Comparison of ENCODE assay signal across 13 cellular contexts in genomic region chr10:129258570-129258969, GRCh38.
A peak's percentile ranks its signal among the peaks of the same experiment; 100 is the strongest.
DNase-seq lines count a peak whose midpoint lies in the region; ATAC-seq and TF ChIP-seq lines count a peak whose summit lies in the region.
"Had no signal": no experiment of that assay in that cellular context is flagged by ENCODE, and none has a peak within 500 bp of the region (broad histone marks: within the 10 kb centered on the region; RNA-seq: fewer than 3 reads in every experiment).

No MANE protein-coding gene starts in this region.

- H3K36me3 ChIP-seq in esophagus (ENCODE audit: control insufficient read depth in 2 of 2, insufficient read depth in 2 of 2, low read length in 1 of 2) (no peaks in the 10 kb centered on the region), parathyroid adenoma (ENCODE audit: control insufficient read depth, insufficient read depth, low read length) (no peaks in the 10 kb centered on the region), uterus (no peaks in the 10 kb centered on the region)
- H3K36me3 ChIP-seq: BLaER1 treated with 17β-estradiol and CSF1 and Interleukin-3, amounts not matched to agents 10 nM and 100 nM had no signal

- ATAC-seq in GM21717 (IDR thresholded peaks at IDR 0.05; ENCODE audit: unreplicated experiment) = no peak

- H3K4me1 ChIP-seq in esophagus (ENCODE audit: control insufficient read depth in 2 of 2, insufficient read depth in 2 of 2, low read length in 1 of 2) (no peaks in the 10 kb centered on the region), parathyroid adenoma (no peaks in the 10 kb centered on the region), uterus (no peaks in the 10 kb centered on the region)
- H3K4me1 ChIP-seq: BLaER1 treated with 17β-estradiol and CSF1 and Interleukin-3, amounts not matched to agents 10 nM and 100 nM had no signal

- no peaks in the 10 kb centered on the region for H3K79me2 ChIP-seq in parathyroid adenoma

- no peaks in the 10 kb centered on the region for H3K27me3 ChIP-seq in esophagus (ENCODE audit: control insufficient read depth in 1 of 2, insufficient read depth in 2 of 2, low read length in 2 of 2)
- H3K27me3 ChIP-seq in parathyroid adenoma (ENCODE audit: control insufficient read depth, insufficient read depth, low read length) = no peaks in the 10 kb centered on the region
- H3K27me3 ChIP-seq in uterus = no peaks in the 10 kb centered on the region
- H3K27me3 ChIP-seq: BLaER1 treated with 17β-estradiol and CSF1 and Interleukin-3, amounts not matched to agents 10 nM and 100 nM had no signal

- H3K9ac ChIP-seq in parathyroid adenoma = no peak overlapping the region
- H3K9ac ChIP-seq: BLaER1 treated with 17β-estradiol and CSF1 and Interleukin-3, amounts not matched to agents 10 nM and 100 nM had no signal

- no peak for TF ChIP-seq POLR2A in uterus (IDR thresholded peaks at IDR 0.05)

- TF ChIP-seq CTCF in parathyroid adenoma (IDR thresholded peaks at IDR 0.05) (no peak), uterus (IDR thresholded peaks at IDR 0.05) (no peak)

- WGBS in esophagus, 2 donors = 60% methylated on average over 5 of the region's 5 CpGs

- H3K27ac ChIP-seq in esophagus (ENCODE audit: low read depth in 2 of 2, low read length in 1 of 2) (peak overlapping the region; percentile 18 to 34), parathyroid adenoma (peak overlapping the region; percentile 52), uterus (peak overlapping the region; percentile 30 to 62)
- H3K27ac ChIP-seq: BLaER1 treated with 17β-estradiol and CSF1 and Interleukin-3, amounts not matched to agents 10 nM and 100 nM had no signal

- no peak overlapping the region for H3K4me3 ChIP-seq in esophagus (ENCODE audit: low read depth in 1 of 2, low read length in 2 of 2)
- H3K4me3 ChIP-seq in parathyroid adenoma (ENCODE audit: low read depth, low read length) = no peak overlapping the region
- no peak overlapping the region for H3K4me3 ChIP-seq in uterus
- H3K4me3 ChIP-seq: BLaER1 treated with 17β-estradiol and CSF1 and Interleukin-3, amounts not matched to agents 10 nM and 100 nM had no signal

- no peak overlapping the region for H2AFZ ChIP-seq in parathyroid adenoma

- H3K9me3 ChIP-seq in esophagus (ENCODE audit: control insufficient read depth in 2 of 2, insufficient read depth in 1 of 2, low read depth in 1 of 2, low read length in 1 of 2) (peaks cover 0 to 4% of the 10 kb centered on the region in 2 donors), parathyroid adenoma (ENCODE audit: control insufficient read depth, low read length) (no peaks in the 10 kb centered on the region), uterus (no peaks in the 10 kb centered on the region)
- H3K9me3 ChIP-seq: BLaER1 treated with 17β-estradiol and CSF1 and Interleukin-3, amounts not matched to agents 10 nM and 100 nM had no signal

- no peak overlapping the region for H3K4me2 ChIP-seq in parathyroid adenoma (ENCODE audit: low read length)
- H3K4me2 ChIP-seq: BLaER1 treated with 17β-estradiol and CSF1 and Interleukin-3, amounts not matched to agents 10 nM and 100 nM had no signal

- intact Hi-C loops in uterus (cut with DNase I; ENCODE audit: low total_unique reads) = loop anchor here (10.0 kb wide), 1 partner anchor 394 kb away; no protein-coding TSS in a partner anchor

- DNase-seq in glomerular endothelial cell (ENCODE audit: extremely low read depth, low read depth, low spot score) (peak; percentile 10), uterus (no peak), inferior parietal cortex (ENCODE audit: extremely low spot score) (no peak)
- DNase-seq in activated T-cell treated with anti-CD3 and anti-CD28 coated beads, Interleukin-2, amount 50 U/mL, for 1 hour = no peak
- DNase-seq: H7, Kasumi-1, NCI-H1417, NCI-H1930, NCI-H2171 had no signal
